In genomic region chr2:168490015-168490874, GRCh38 we compare ENCODE assay signal across 8 cellular contexts. TPM values are rescaled to one million over a fixed set of nuclear protein-coding genes. Genes with fewer than 3 reads are reported as not detected.
DNase-seq lines count a peak whose midpoint lies in the region; ATAC-seq, FAIRE-seq and TF ChIP-seq lines count a peak whose summit lies in the region.

No MANE protein-coding gene starts in this region.

- BruUV-seq in endothelial cell of umbilical vein (replicated peaks; lab: Mats Ljungman, UMichigan): no TSS peak

- peak overlapping the region; percentile 41 to 84 (median 80) for H3K4me3 Mint-ChIP-seq in CD8-positive, alpha-beta memory T cell

- H4K20me1 ChIP-seq in endothelial cell of umbilical vein (replicated peaks; ENCODE audit: control insufficient read depth, extremely low read depth, insufficient read depth, low read length): no peaks in the 10 kb centered on the region

- 31 to 42% methylated on average over 7 of the region's 7 CpGs for WGBS in esophagus squamous epithelium, 2 donors

- ATAC-seq in GM19463 (IDR thresholded peaks at IDR 0.05; ENCODE audit: unreplicated experiment) (peak; percentile 90), HG03457 (IDR thresholded peaks at IDR 0.05; ENCODE audit: unreplicated experiment) (peak; percentile 91), omental fat pad (ENCODE audit: low FRiP score) (peak; percentile 41)

- dilution Hi-C loops in endothelial cell of umbilical vein (cut with MboI; ENCODE audit: extremely low pct_ligation_motif_present, low sequenced_read_pairs): no loop called here

- no peak overlapping the region for H3K9ac ChIP-seq in endothelial cell of umbilical vein (replicated peaks; ENCODE audit: extremely low read depth, insufficient read depth, low read length)

- H3K27me3 Mint-ChIP-seq in CD8-positive, alpha-beta memory T cell: no peaks in the 10 kb centered on the region

- H3K4me3 ChIP-seq in CD8-positive, alpha-beta memory T cell (ENCODE audit: low read length): peak overlapping the region; percentile 32
- no peak overlapping the region for H3K4me3 ChIP-seq in endothelial cell of umbilical vein (replicated peaks in 1 of 3; ENCODE audit: insufficient read depth in 1 of 3, low read depth in 1 of 3, low read length in 3 of 3)
- peak overlapping the region in 2 of 4 donors; percentile 10 to 25 for H3K4me3 ChIP-seq in esophagus squamous epithelium

- peaks cover 2% of the 10 kb centered on the region for H3K79me2 ChIP-seq in endothelial cell of umbilical vein (ENCODE audit: control insufficient read depth, insufficient read depth, low read length)

- FAIRE-seq in endothelial cell of umbilical vein (lab: Jason Lieb, UNC): no peak

- no peaks in the 10 kb centered on the region for H3K27me3 ChIP-seq in CD8-positive, alpha-beta memory T cell (ENCODE audit: insufficient read depth, low read length, poor library complexity, severe bottlenecking)
- H3K27me3 ChIP-seq in endothelial cell of umbilical vein (ENCODE audit: control insufficient read depth in 2 of 2, insufficient read depth in 2 of 2, low read length in 2 of 2): no peaks in the 10 kb centered on the region
- no peaks in the 10 kb centered on the region for H3K27me3 ChIP-seq in esophagus squamous epithelium

- H3K4me1 Mint-ChIP-seq in CD8-positive, alpha-beta memory T cell: peaks cover 31 to 43% (median 32%) of the 10 kb centered on the region in 3 donors

- intact Hi-C loops in endothelial cell of umbilical vein (cut with micrococcal nuclease) (loop anchor here (5.0 kb wide), 1 partner anchor 33 kb away; the partner anchor contains the start of gene CERS6), esophagus squamous epithelium (cut with DNase I) (no loop called here)

- peak overlapping the region; percentile 32 for H2AFZ ChIP-seq in endothelial cell of umbilical vein (ENCODE audit: low read depth, low read length)

- TF ChIP-seq CTCF in endothelial cell of umbilical vein (IDR thresholded peaks at IDR 0.05; ENCODE audit: extremely low read depth in 1 of 2, insufficient read depth in 1 of 2, low read depth in 1 of 2, low read length in 2 of 2) (no peak), omental fat pad (IDR thresholded peaks at IDR 0.05) (no peak), esophagus squamous epithelium (IDR thresholded peaks at IDR 0.05) (no peak)

- CTCF ChIA-PET in CD8-positive, alpha-beta memory T cell (lab: Charles Lee): interaction anchor here (1.1 kb wide), 1 partner anchor 9 kb away, joined by 3 read pairs; no protein-coding TSS in a partner anchor
- CTCF ChIA-PET in endothelial cell of umbilical vein (lab: Charles Lee): interaction anchor here (0.7 to 1.8 kb wide), 6 partner anchors 9 to 642 kb away, joined by 3 to 7 read pairs (median 4); no protein-coding TSS in a partner anchor

- TF ChIP-seq POLR2A in endothelial cell of umbilical vein (IDR thresholded peaks at IDR 0.05; ENCODE audit: low read depth, low read length) (no peak), esophagus squamous epithelium (IDR thresholded peaks at IDR 0.05) (no peak)

- no peaks in the 10 kb centered on the region for H3K9me3 ChIP-seq in CD8-positive, alpha-beta memory T cell (ENCODE audit: low read length)
- no peaks in the 10 kb centered on the region for H3K9me3 ChIP-seq in endothelial cell of umbilical vein (replicated peaks; ENCODE audit: control insufficient read depth, insufficient read depth, low read length)
- no peaks in the 10 kb centered on the region for H3K9me3 ChIP-seq in esophagus squamous epithelium

- H3K9me1 ChIP-seq in endothelial cell of umbilical vein (replicated peaks; ENCODE audit: control insufficient read depth, extremely low read depth, insufficient read depth, low read length): no peaks in the 10 kb centered on the region

- peaks cover 17% of the 10 kb centered on the region for H3K4me1 ChIP-seq in CD8-positive, alpha-beta memory T cell (ENCODE audit: insufficient read depth, low read length)
- H3K4me1 ChIP-seq in endothelial cell of umbilical vein (ENCODE audit: control insufficient read depth, extremely low read depth, insufficient read depth, low read length) (peaks cover 15% of the 10 kb centered on the region), esophagus squamous epithelium (peaks cover 10 to 22% (median 10%) of the 10 kb centered on the region in 3 donors)

- no peaks in the 10 kb centered on the region for H3K36me3 ChIP-seq in CD8-positive, alpha-beta memory T cell (ENCODE audit: insufficient read depth, low read length)
- H3K36me3 ChIP-seq in endothelial cell of umbilical vein (ENCODE audit: control insufficient read depth in 2 of 2, extremely low read depth in 1 of 2, insufficient read depth in 2 of 2, low read length in 2 of 2) (no peaks in the 10 kb centered on the region), esophagus squamous epithelium (no peaks in the 10 kb centered on the region)

- peak overlapping the region; percentile 19 for H3K27ac ChIP-seq in CD8-positive, alpha-beta memory T cell (ENCODE audit: low read depth, low read length)
- H3K27ac ChIP-seq in endothelial cell of umbilical vein (ENCODE audit: insufficient read depth, low read depth, low read length): peak overlapping the region; percentile 20
- peak overlapping the region in 2 of 4 donors; percentile 39 to 43 for H3K27ac ChIP-seq in esophagus squamous epithelium

- peaks cover 0 to 4% (median 0%) of the 10 kb centered on the region in 3 donors for H3K36me3 Mint-ChIP-seq in CD8-positive, alpha-beta memory T cell

- peak in 2 of 5 donors; percentile 21 to 50 for DNase-seq in CD8-positive, alpha-beta memory T cell
- peak; percentile 37 for DNase-seq in UCSD-AML1 (lab: John Stamatoyannopoulos, UW; ENCODE audit: unreplicated experiment)
- DNase-seq in endothelial cell of umbilical vein (ENCODE audit: low read depth, low spot score): peak; percentile 46
- DNase-seq in omental fat pad (ENCODE audit: low spot score): no peak
- DNase-seq in esophagus squamous epithelium (lab: John Stamatoyannopoulos, UW): no peak
- DNase-seq in NCI-H748 treated with DMSO at 0.1 percent for 48 hours (lab: John Stamatoyannopoulos, UW): no peak

- peaks cover 0 to 5% (median 3%) of the 10 kb centered on the region in 5 donors for H3K9me3 Mint-ChIP-seq in CD8-positive, alpha-beta memory T cell

- H3K4me2 ChIP-seq in endothelial cell of umbilical vein (ENCODE audit: insufficient read depth, low read length): peak overlapping the region; percentile 59

- peak overlapping the region; percentile 31 to 95 (median 82) for H3K27ac Mint-ChIP-seq in CD8-positive, alpha-beta memory T cell

- POLR2A ChIA-PET in CD8-positive, alpha-beta memory T cell (lab: Charles Lee): interaction anchor here (0.5 to 0.7 kb wide), 3 partner anchors 20 to 29 kb away, joined by 3 to 5 read pairs (median 4); no protein-coding TSS in a partner anchor
- POLR2A ChIA-PET in endothelial cell of umbilical vein (lab: Charles Lee): interaction anchor here (0.6 kb wide), 1 partner anchor 412 kb away, joined by 4 read pairs; no protein-coding TSS in a partner anchor

TF ChIP-seq in endothelial cell of umbilical vein, 7 proteins besides CTCF, POLR2A, EP300 and RAD21:
- peak; percentile 36 for TF ChIP-seq FOS (IDR thresholded peaks at IDR 0.05; ENCODE audit: borderline replicate concordance, insufficient read depth, low read length)
- no peak for TF ChIP-seq JUN (IDR thresholded peaks at IDR 0.05; ENCODE audit: borderline replicate concordance, insufficient read depth, insufficient read length, low read depth)
TF ChIP-seq in endothelial cell of umbilical vein: peak in this region for 1.

RNA-seq across cellular contexts. Expression of gene CERS6, which starts 34.2 kb away (rescaled TPM):
- 1 to 10 TPM; 7.7 to 7.8 TPM for total RNA-seq in CD8-positive, alpha-beta memory T cell
- polyA plus RNA-seq in CD8-positive, alpha-beta memory T cell: 3.6 TPM
- total RNA-seq in endothelial cell of umbilical vein (11.2 and 11.7 TPM in 2 replicates), omental fat pad (10 to 100 TPM; 25.9 to 57.2 (median 35.8) TPM), esophagus squamous epithelium (10 to 100 TPM; 17.6 to 31.1 (median 24.1) TPM)
- 1.9 and 2.7 TPM in 2 replicates for polyA plus RNA-seq in endothelial cell of umbilical vein
- 3.4 TPM in 2 replicates for polyA plus RNA-seq in endothelial cell of umbilical vein (2011; cell fraction: cytosol; rRNA removed)
- 2.9 and 4.0 TPM in 2 replicates for polyA plus RNA-seq in endothelial cell of umbilical vein (2011; cell fraction: nucleus; rRNA removed)
- 6.5 and 12.0 TPM in 2 replicates for polyA plus RNA-seq in endothelial cell of umbilical vein (2012)
- polyA minus RNA-seq in endothelial cell of umbilical vein: 7.8 and 8.0 TPM in 2 replicates
- polyA minus RNA-seq in endothelial cell of umbilical vein (2011; cell fraction: cytosol; rRNA and poly(A)+ RNA removed): not detected
- 5.7 and 8.5 TPM in 2 replicates for polyA minus RNA-seq in endothelial cell of umbilical vein (2011; cell fraction: nucleus; rRNA and poly(A)+ RNA removed)

Comparison
In these comparisons a context has a peak if more than half of its experiments do, and no peak if none do; other contexts are left out.
1. DNase-seq: peak in UCSD-AML1 (single experiment) and endothelial cell of umbilical vein (single experiment); none in omental fat pad (single experiment), esophagus squamous epithelium (single experiment) and NCI-H748 treated with DMSO at 0.1 percent for 48 hours (single experiment).
2. ATAC-seq: peak in every context shown above with its lines; median percentile 91 in HG03457; 90 in GM19463; 41 in omental fat pad.